In the genomic region with DNA sequence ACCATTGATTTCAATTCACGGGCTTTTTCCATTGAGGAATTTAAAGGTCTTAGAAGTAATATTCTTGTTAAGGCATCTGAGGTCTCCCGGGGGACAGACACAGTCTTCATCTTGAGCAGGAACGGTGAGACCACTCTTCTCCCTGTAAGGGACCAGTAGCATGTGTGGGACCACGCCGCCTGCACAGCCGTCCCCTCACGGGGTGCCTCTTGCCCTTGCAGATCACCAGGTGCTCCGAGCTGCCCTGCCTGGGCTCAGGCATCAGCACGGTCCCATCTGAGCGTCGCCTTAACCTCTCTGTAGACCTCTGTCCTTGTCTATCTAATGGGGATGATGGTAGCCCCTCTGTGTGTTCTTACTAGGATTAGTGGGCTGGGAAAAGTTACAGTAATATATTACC, we compare ENCODE assay signal across 13 cellular contexts.
DNase-seq lines count a peak whose midpoint lies in the region; ATAC-seq, FAIRE-seq and TF ChIP-seq lines count a peak whose summit lies in the region.
"Had no signal": no experiment of that assay in that cellular context is flagged by ENCODE, and none has a peak within 500 bp of the region (broad histone marks: within the 10 kb centered on the region; RNA-seq: fewer than 3 reads in every experiment).

No MANE protein-coding gene starts in this region.

- H3K9me1 ChIP-seq in keratinocyte (ENCODE audit: control insufficient read depth, extremely low read depth, insufficient read depth, low read length) = no peaks in the 10 kb centered on the region

- POLR2A ChIA-PET in SK-N-SH (lab: Yijun Ruan, JAX) = no interaction called here
- POLR2A ChIA-PET in activated B cell treated with CpG ODN at 0.5 μM for 24 hours (lab: Charles Lee) = interaction anchor here (3.2 to 4.4 kb wide), 2 partner anchors 10 to 26 kb away, joined by 18 to 80 read pairs; no protein-coding TSS in a partner anchor

- H3K9me3 ChIP-seq in SK-N-SH = no peaks in the 10 kb centered on the region
- H3K9me3 ChIP-seq in keratinocyte (ENCODE audit: control insufficient read depth, low read depth, low read length) = no peaks in the 10 kb centered on the region
- H3K9me3 ChIP-seq in skeletal muscle tissue (ENCODE audit: control insufficient read depth in 3 of 3, low read length in 3 of 3) = no peaks in the 10 kb centered on the region

- dilution Hi-C loops in keratinocyte (cut with MboI; ENCODE audit: extremely low pct_ligation_motif_present, low sequenced_read_pairs) = no loop called here

- H2AFZ ChIP-seq in SK-N-SH (ENCODE audit: low read depth) (no peak overlapping the region), keratinocyte (ENCODE audit: control insufficient read depth, low read length) (no peak overlapping the region)

- H3K27ac Mint-ChIP-seq in activated B cell treated with CpG ODN at 0.5 μM for 24 hours = peak overlapping the region; percentile 46

- H3K27ac ChIP-seq in SK-N-SH (ENCODE audit: low read depth in 2 of 2, low read length in 1 of 2) = peak overlapping the region; percentile 31 to 77; a peak in 2 of 4 replicates
- peak overlapping the region; percentile 18 for H3K27ac ChIP-seq in keratinocyte (ENCODE audit: control insufficient read depth, insufficient read depth, low read length)
- H3K27ac ChIP-seq in skeletal muscle tissue (ENCODE audit: low read depth, low read length) = peak overlapping the region; percentile 73

- no peaks in the 10 kb centered on the region for H3F3A ChIP-seq in SK-N-SH (replicated peaks; ENCODE audit: insufficient read depth)

- peaks cover 3 to 18% of the 10 kb centered on the region in 2 experiments for H3K36me3 ChIP-seq in SK-N-SH (replicated peaks in 1 of 2; ENCODE audit: control insufficient read depth in 1 of 2, insufficient read depth in 2 of 2, low read length in 1 of 2)
- H3K36me3 ChIP-seq in keratinocyte (ENCODE audit: control insufficient read depth in 2 of 2, extremely low read depth in 1 of 2, insufficient read depth in 2 of 2, low read length in 2 of 2) = peaks cover 0 to 2% of the 10 kb centered on the region in 2 experiments
- H3K36me3 ChIP-seq in skeletal muscle tissue (ENCODE audit: control insufficient read depth in 3 of 3, insufficient read depth in 3 of 3, low read length in 3 of 3) = no peaks in the 10 kb centered on the region

- peaks cover 50% of the 10 kb centered on the region for H4K20me1 ChIP-seq in SK-N-SH (ENCODE audit: insufficient read depth)
- peaks cover 3% of the 10 kb centered on the region for H4K20me1 ChIP-seq in keratinocyte (ENCODE audit: control insufficient read depth, extremely low read depth, insufficient read depth, low read length)

- H3K9me3 Mint-ChIP-seq in activated B cell treated with CpG ODN at 0.5 μM for 24 hours = no peaks in the 10 kb centered on the region

- TF ChIP-seq EP300 in SK-N-SH (IDR thresholded peaks at IDR 0.05; ENCODE audit: borderline replicate concordance in 1 of 2, low read depth in 1 of 2, low read length in 1 of 2) = no peak

- H3K9me2 ChIP-seq in SK-N-SH = no peaks in the 10 kb centered on the region

- H3K4me3 Mint-ChIP-seq in activated B cell treated with CpG ODN at 0.5 μM for 24 hours = no peak overlapping the region

- TF ChIP-seq RAD21 in SK-N-SH (IDR thresholded peaks at IDR 0.05; ENCODE audit: low read length) = no peak

- H3K27me3 ChIP-seq in SK-N-SH (ENCODE audit: insufficient read depth) = no peaks in the 10 kb centered on the region
- no peaks in the 10 kb centered on the region for H3K27me3 ChIP-seq in keratinocyte (ENCODE audit: control insufficient read depth, extremely low read depth, insufficient read depth, low read length)
- H3K27me3 ChIP-seq in skeletal muscle tissue (ENCODE audit: control insufficient read depth in 3 of 3, insufficient read depth in 3 of 3, low read length in 3 of 3) = no peaks in the 10 kb centered on the region

- H3K9ac ChIP-seq in SK-N-SH (no peak overlapping the region), keratinocyte (ENCODE audit: control insufficient read depth, extremely low read depth, insufficient read depth, low read length) (no peak overlapping the region), skeletal muscle tissue (ENCODE audit: low read depth in 1 of 3, low read length in 3 of 3) (peak overlapping the region in 2 of 3 donors; percentile 33 to 54)

- H3K36me3 Mint-ChIP-seq in activated B cell treated with CpG ODN at 0.5 μM for 24 hours (ENCODE audit: low read depth) = peaks cover 42% of the 10 kb centered on the region

- TF ChIP-seq CTCF in SK-N-SH (IDR thresholded peaks at IDR 0.05) (no peak), activated B cell treated with CpG ODN at 0.5 μM for 24 hours (IDR thresholded peaks at IDR 0.05) (no peak), keratinocyte (optimal IDR thresholded peaks at IDR 0.05 in 1 of 3, IDR thresholded peaks at IDR 0.05 in 1 of 3, conservative IDR thresholded peaks at IDR 0.05 in 1 of 3; ENCODE audit: extremely low read depth in 1 of 3, insufficient read depth in 2 of 3, low read length in 3 of 3) (no peak)

- FAIRE-seq in keratinocyte (lab: Jason Lieb, UNC) = no peak

- H3K79me2 ChIP-seq in SK-N-SH (ENCODE audit: insufficient read depth) = peaks cover 100% of the 10 kb centered on the region
- H3K79me2 ChIP-seq in keratinocyte (ENCODE audit: control insufficient read depth, insufficient read depth, low read length) = peaks cover 75% of the 10 kb centered on the region

- ATAC-seq in SK-N-SH treated with all-trans-retinoic acid at 6 μM for 48 hours (no peak), activated B cell treated with CpG ODN at 0.5 μM for 24 hours (ENCODE audit: low read depth) (no peak)

- CTCF ChIA-PET in SK-N-SH (lab: Yijun Ruan, JAX) = interaction anchor here (0.6 to 3.1 kb wide), 2 partner anchors 17 to 65 kb away, joined by 3 to 14 read pairs; no protein-coding TSS in a partner anchor
- CTCF ChIA-PET in activated B cell treated with CpG ODN at 0.5 μM for 24 hours (lab: Charles Lee) = no interaction called here

- no peak for DNase-seq in SK-N-SH
- DNase-seq in activated B cell treated with CpG ODN at 0.5 μM for 24 hours = no peak
- no peak for DNase-seq in keratinocyte (ENCODE audit: low read depth, low spot score)
- DNase-seq in head of caudate nucleus = no peak
- no peak for DNase-seq in NCI-H1048 (lab: John Stamatoyannopoulos, UW)
- DNase-seq in anterior cingulate cortex (lab: John Stamatoyannopoulos, UW) = no peak
- DNase-seq: 8988T, KG1, NCI-H1694 treated with DMSO at 0.1 percent for 48 hours, NCI-H82, SHP77 treated with DMSO at 0.1 percent for 48 hours had no signal

- WGBS in SK-N-SH (ENCODE audit: low lambda C conversion rate) = 96% methylated on average over 7 of the region's 11 CpGs

- H3K27me3 Mint-ChIP-seq in activated B cell treated with CpG ODN at 0.5 μM for 24 hours = no peaks in the 10 kb centered on the region

- H3K4me3 ChIP-seq in SK-N-SH (ENCODE audit: low read depth in 2 of 2, low read length in 1 of 2) = no peak overlapping the region
- no peak overlapping the region for H3K4me3 ChIP-seq in keratinocyte (ENCODE audit: control insufficient read depth in 2 of 3, extremely low read depth in 1 of 3, insufficient read depth in 2 of 3, low read depth in 1 of 3, low read length in 3 of 3)
- peak overlapping the region in 2 of 3 donors; percentile 14 to 32 for H3K4me3 ChIP-seq in skeletal muscle tissue (ENCODE audit: low read length in 3 of 3)

- H3K4me1 ChIP-seq in SK-N-SH (ENCODE audit: control insufficient read depth in 1 of 2, insufficient read depth in 2 of 2, low read depth in 1 of 2, low read length in 1 of 2) = peaks cover 10 to 65% of the 10 kb centered on the region in 2 experiments
- H3K4me1 ChIP-seq in keratinocyte (ENCODE audit: control insufficient read depth, extremely low read depth, insufficient read depth, low read length) = peaks cover 8% of the 10 kb centered on the region
- peaks cover 41 to 62% (median 48%) of the 10 kb centered on the region in 3 donors for H3K4me1 ChIP-seq in skeletal muscle tissue (ENCODE audit: control insufficient read depth in 3 of 3, insufficient read depth in 3 of 3, low read length in 3 of 3)

- peaks cover 75% of the 10 kb centered on the region for H3K4me1 Mint-ChIP-seq in activated B cell treated with CpG ODN at 0.5 μM for 24 hours

- intact Hi-C loops in activated B cell treated with CpG ODN at 0.5 μM for 24 hours (cut with micrococcal nuclease) = no loop called here
- intact Hi-C loops in head of caudate nucleus (cut with DNase I) = no loop called here

- H3K4me2 ChIP-seq in SK-N-SH (no peak overlapping the region), keratinocyte (ENCODE audit: control insufficient read depth, extremely low read depth, insufficient read depth, low read depth, low read length) (no peak overlapping the region)

TF ChIP-seq in SK-N-SH, 30 proteins besides CTCF, POLR2A, EP300 and RAD21 (continues in another document):
- TF ChIP-seq USF2 (IDR thresholded peaks at IDR 0.05; ENCODE audit: borderline replicate concordance, low read depth, low read length) (no peak), GATA2 (CRISPR knock-in tag; IDR thresholded peaks at IDR 0.05) (no peak), MXI1 (IDR thresholded peaks at IDR 0.05; ENCODE audit: low read depth, low read length) (no peak)
- TF ChIP-seq, protein P1, sequence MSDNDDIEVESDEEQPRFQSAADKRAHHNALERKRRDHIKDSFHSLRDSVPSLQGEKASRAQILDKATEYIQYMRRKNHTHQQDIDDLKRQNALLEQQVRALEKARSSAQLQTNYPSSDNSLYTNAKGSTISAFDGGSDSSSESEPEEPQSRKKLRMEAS (IDR thresholded peaks at IDR 0.05; ENCODE audit: low read depth) = no peak

TF ChIP-seq in SK-N-SH treated with all-trans-retinoic acid at 6 μM for 48 hours, 23 proteins besides CTCF, POLR2A, EP300 and RAD21:
- TF ChIP-seq ZNF8 (CRISPR knock-in tag; IDR thresholded peaks at IDR 0.05) = no peak
- TF ChIP-seq, protein P2, sequence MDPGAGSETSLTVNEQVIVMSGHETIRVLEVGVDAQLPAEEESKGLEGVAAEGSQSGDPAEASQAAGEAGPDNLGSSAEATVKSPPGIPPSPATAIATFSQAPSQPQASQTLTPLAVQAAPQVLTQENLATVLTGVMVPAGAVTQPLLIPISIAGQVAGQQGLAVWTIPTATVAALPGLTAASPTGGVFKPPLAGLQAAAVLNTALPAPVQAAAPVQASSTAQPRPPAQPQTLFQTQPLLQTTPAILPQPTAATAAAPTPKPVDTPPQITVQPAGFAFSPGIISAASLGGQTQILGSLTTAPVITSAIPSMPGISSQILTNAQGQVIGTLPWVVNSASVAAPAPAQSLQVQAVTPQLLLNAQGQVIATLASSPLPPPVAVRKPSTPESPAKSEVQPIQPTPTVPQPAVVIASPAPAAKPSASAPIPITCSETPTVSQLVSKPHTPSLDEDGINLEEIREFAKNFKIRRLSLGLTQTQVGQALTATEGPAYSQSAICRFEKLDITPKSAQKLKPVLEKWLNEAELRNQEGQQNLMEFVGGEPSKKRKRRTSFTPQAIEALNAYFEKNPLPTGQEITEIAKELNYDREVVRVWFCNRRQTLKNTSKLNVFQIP (CRISPR knock-in tag; IDR thresholded peaks at IDR 0.05; ENCODE audit: borderline replicate concordance, low read depth) = no peak
- TF ChIP-seq ZC3H10 (CRISPR knock-in tag; IDR thresholded peaks at IDR 0.05) = no peak
- TF ChIP-seq PPARA (CRISPR knock-in tag; IDR thresholded peaks at IDR 0.05; ENCODE audit: borderline replicate concordance) = no peak
- TF ChIP-seq CSDC2 (CRISPR knock-in tag; IDR thresholded peaks at IDR 0.05) = no peak
- TF ChIP-seq ZFP30 (CRISPR knock-in tag; IDR thresholded peaks at IDR 0.05) = no peak
- no peak for TF ChIP-seq OSR1 (CRISPR knock-in tag; IDR thresholded peaks at IDR 0.05)

Comparison
In these comparisons a context has a peak if more than half of its experiments do, and no peak if none do; other contexts are left out.
1. H3K27ac ChIP-seq: peak in every context shown above with its lines; median percentile 73 in skeletal muscle tissue; 54 in SK-N-SH; 18 in keratinocyte.
2. H3K4me3 ChIP-seq: peak in skeletal muscle tissue (2 of 3); none in SK-N-SH (0 of 2) and keratinocyte (0 of 3).
3. H3K9ac ChIP-seq: peak in skeletal muscle tissue (2 of 3); none in SK-N-SH (single experiment) and keratinocyte (single experiment).